1 cellular context compared by ENCODE assay signal in the genomic region with DNA sequence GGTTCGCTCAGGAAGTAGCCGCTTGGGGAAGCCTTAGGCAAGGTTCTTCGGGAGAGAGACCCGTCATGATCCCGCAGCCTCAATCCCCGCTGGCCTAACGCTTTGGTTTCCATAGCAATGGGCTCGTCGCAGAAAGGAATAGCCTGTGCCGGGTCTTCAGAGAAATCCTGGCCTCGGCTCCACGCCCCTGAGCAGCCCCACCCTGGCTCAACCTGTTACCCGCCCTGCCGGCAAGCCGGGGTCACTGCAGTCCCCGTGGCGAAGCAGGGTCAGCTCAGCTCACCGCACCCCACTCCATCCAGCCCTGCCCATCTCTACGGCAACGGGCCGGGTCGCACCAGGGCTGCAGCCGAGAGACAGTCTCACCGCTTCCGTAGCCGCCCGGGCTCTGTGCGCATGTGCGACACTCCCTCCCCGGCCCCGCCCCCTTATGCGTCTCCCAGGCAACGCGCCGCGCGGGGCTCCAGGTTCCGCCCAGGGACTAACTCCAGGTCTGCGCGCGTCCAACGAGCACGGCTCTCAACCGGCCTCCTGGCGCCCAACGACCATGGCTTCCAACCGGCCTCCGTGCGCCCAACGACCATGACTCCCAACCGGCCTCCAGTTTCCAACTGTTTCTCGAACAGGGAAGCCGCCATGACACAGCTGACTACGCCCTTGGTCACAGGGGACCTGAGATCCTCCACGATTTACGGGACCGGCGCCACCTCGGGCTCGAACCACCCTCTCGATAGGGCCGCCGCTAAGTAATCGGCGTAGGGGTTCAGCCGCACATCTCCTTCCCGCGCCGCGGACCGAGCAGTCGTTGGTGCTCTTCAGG.
TF ChIP-seq lines count a peak whose summit lies in the region.

DUSP18 (minus strand) TSS at position 390 of the 820 bp plus-strand sequence. CDS start 3,872 bp downstream, outside the sequence.

TF ChIP-seq in HepG2, 621 proteins besides CTCF, POLR2A, EP300 and RAD21 (continued from another document and continues in another):
- TF ChIP-seq, protein P1, sequence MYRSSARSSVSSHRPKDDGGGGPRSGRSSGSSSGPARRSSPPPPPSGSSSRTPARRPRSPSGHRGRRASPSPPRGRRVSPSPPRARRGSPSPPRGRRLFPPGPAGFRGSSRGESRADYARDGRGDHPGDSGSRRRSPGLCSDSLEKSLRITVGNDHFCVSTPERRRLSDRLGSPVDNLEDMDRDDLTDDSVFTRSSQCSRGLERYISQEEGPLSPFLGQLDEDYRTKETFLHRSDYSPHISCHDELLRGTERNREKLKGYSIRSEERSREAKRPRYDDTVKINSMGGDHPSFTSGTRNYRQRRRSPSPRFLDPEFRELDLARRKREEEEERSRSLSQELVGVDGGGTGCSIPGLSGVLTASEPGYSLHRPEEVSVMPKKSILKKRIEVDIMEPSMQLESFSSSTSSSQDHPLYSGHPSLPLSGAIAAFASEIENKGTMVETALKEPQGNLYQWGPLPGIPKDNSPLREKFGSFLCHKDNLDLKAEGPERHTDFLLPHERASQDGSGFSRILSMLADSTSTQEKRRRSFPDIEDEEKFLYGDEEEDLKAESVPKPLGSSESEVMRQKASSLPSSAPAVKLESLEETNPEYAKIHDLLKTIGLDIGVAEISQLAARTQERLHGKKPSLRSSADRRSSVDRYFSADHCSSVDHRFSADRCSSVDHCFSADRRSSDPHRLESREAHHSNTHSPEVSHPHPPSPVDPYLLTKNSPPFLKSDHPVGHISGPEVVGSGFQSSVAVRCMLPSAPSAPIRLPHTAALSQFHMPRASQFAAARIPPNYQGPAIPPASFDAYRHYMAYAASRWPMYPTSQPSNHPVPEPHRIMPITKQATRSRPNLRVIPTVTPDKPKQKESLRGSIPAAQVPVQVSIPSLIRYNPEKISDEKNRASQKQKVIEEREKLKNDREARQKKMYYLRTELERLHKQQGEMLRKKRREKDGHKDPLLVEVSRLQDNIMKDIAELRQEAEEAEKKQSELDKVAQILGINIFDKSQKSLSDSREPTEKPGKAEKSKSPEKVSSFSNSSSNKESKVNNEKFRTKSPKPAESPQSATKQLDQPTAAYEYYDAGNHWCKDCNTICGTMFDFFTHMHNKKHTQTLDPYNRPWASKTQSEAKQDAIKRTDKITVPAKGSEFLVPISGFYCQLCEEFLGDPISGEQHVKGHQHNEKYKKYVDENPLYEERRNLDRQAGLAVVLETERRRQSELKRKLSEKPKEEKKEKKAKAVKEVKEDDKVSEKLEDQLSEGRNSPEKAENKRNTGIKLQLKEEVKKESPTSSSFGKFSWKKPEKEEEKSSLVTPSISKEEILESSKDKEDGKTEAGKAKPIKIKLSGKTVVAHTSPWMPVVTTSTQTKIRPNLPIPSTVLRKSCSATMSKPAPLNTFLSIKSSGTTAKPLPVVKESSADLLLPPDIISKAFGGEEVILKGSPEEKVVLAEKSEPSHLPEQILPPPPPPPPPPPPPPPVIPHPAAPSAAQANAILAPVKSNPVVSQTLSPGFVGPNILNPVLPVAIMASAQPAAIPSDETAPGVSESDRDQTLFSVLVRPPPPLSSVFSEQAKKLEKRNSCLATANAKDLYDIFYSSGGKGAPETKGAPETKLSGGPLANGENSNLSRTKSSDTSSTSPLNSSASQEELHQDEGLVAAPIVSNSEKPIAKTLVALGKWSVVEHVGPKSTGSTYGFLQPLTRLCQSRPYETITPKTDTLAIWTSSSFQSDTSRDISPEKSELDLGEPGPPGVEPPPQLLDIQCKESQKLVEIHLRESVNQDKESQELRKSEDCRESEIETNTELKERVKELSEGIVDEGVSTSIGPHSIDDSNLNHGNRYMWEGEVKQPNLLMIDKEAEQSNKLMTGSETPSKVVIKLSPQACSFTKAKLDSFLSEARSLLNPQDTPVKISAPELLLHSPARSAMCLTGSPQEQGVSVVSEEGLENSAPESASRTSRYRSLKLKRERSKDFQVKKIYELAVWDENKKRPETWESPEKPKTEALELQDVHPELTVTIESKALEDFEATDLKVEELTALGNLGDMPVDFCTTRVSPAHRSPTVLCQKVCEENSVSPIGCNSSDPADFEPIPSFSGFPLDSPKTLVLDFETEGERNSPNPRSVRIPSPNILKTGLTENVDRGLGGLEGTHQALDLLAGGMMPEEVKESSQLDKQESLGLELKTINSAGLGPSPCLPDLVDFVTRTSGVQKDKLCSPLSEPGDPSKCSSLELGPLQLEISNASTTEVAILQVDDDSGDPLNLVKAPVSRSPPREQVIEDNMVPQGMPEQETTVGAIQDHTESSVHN (CRISPR knock-in tag; IDR thresholded peaks at IDR 0.05), result no peak
- no peak for TF ChIP-seq MEIS1 (CRISPR knock-in tag; IDR thresholded peaks at IDR 0.05; ENCODE audit: borderline replicate concordance)
- no peak for TF ChIP-seq SIX4 (CRISPR knock-in tag; IDR thresholded peaks at IDR 0.05)
- no peak for TF ChIP-seq SALL2 (CRISPR knock-in tag; IDR thresholded peaks at IDR 0.05)
- peak; percentile 63 for TF ChIP-seq UBTF (CRISPR knock-in tag; IDR thresholded peaks at IDR 0.05)
- TF ChIP-seq ZNF17 (CRISPR knock-in tag; IDR thresholded peaks at IDR 0.05), result no peak
- TF ChIP-seq ZSCAN12 (CRISPR knock-in tag; IDR thresholded peaks at IDR 0.05), result no peak
- TF ChIP-seq ISL2 (CRISPR knock-in tag; IDR thresholded peaks at IDR 0.05), result no peak
- TF ChIP-seq, protein P2, sequence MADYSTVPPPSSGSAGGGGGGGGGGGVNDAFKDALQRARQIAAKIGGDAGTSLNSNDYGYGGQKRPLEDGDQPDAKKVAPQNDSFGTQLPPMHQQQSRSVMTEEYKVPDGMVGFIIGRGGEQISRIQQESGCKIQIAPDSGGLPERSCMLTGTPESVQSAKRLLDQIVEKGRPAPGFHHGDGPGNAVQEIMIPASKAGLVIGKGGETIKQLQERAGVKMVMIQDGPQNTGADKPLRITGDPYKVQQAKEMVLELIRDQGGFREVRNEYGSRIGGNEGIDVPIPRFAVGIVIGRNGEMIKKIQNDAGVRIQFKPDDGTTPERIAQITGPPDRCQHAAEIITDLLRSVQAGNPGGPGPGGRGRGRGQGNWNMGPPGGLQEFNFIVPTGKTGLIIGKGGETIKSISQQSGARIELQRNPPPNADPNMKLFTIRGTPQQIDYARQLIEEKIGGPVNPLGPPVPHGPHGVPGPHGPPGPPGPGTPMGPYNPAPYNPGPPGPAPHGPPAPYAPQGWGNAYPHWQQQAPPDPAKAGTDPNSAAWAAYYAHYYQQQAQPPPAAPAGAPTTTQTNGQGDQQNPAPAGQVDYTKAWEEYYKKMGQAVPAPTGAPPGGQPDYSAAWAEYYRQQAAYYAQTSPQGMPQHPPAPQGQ (CRISPR knock-in tag; IDR thresholded peaks at IDR 0.05; ENCODE audit: borderline replicate concordance), result 0 out of 2 replicates have a peak, but pooled peaks have one; percentile 29
- TF ChIP-seq ZNF20 (CRISPR knock-in tag; IDR thresholded peaks at IDR 0.05), result no peak
- no peak for TF ChIP-seq RARA (CRISPR knock-in tag; IDR thresholded peaks at IDR 0.05)
- peak; percentile 42; the same call in 1 of the 2 replicates for TF ChIP-seq ARNT2 (CRISPR knock-in tag; IDR thresholded peaks at IDR 0.05; ENCODE audit: low read depth)
- TF ChIP-seq MBD4 (IDR thresholded peaks at IDR 0.05; ENCODE audit: borderline replicate concordance, low read length), result no peak
- TF ChIP-seq, protein P3, sequence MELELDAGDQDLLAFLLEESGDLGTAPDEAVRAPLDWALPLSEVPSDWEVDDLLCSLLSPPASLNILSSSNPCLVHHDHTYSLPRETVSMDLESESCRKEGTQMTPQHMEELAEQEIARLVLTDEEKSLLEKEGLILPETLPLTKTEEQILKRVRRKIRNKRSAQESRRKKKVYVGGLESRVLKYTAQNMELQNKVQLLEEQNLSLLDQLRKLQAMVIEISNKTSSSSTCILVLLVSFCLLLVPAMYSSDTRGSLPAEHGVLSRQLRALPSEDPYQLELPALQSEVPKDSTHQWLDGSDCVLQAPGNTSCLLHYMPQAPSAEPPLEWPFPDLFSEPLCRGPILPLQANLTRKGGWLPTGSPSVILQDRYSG (CRISPR knock-in tag; IDR thresholded peaks at IDR 0.05), result no peak
- no peak for TF ChIP-seq NFKBIZ (CRISPR knock-in tag; IDR thresholded peaks at IDR 0.05)
- no peak for TF ChIP-seq MED13 (CRISPR knock-in tag; IDR thresholded peaks at IDR 0.05)
- no peak for TF ChIP-seq ZBTB39 (CRISPR knock-in tag; IDR thresholded peaks at IDR 0.05)
- no peak for TF ChIP-seq ZNF567 (CRISPR knock-in tag; IDR thresholded peaks at IDR 0.05; ENCODE audit: borderline replicate concordance)
- TF ChIP-seq, protein P4, sequence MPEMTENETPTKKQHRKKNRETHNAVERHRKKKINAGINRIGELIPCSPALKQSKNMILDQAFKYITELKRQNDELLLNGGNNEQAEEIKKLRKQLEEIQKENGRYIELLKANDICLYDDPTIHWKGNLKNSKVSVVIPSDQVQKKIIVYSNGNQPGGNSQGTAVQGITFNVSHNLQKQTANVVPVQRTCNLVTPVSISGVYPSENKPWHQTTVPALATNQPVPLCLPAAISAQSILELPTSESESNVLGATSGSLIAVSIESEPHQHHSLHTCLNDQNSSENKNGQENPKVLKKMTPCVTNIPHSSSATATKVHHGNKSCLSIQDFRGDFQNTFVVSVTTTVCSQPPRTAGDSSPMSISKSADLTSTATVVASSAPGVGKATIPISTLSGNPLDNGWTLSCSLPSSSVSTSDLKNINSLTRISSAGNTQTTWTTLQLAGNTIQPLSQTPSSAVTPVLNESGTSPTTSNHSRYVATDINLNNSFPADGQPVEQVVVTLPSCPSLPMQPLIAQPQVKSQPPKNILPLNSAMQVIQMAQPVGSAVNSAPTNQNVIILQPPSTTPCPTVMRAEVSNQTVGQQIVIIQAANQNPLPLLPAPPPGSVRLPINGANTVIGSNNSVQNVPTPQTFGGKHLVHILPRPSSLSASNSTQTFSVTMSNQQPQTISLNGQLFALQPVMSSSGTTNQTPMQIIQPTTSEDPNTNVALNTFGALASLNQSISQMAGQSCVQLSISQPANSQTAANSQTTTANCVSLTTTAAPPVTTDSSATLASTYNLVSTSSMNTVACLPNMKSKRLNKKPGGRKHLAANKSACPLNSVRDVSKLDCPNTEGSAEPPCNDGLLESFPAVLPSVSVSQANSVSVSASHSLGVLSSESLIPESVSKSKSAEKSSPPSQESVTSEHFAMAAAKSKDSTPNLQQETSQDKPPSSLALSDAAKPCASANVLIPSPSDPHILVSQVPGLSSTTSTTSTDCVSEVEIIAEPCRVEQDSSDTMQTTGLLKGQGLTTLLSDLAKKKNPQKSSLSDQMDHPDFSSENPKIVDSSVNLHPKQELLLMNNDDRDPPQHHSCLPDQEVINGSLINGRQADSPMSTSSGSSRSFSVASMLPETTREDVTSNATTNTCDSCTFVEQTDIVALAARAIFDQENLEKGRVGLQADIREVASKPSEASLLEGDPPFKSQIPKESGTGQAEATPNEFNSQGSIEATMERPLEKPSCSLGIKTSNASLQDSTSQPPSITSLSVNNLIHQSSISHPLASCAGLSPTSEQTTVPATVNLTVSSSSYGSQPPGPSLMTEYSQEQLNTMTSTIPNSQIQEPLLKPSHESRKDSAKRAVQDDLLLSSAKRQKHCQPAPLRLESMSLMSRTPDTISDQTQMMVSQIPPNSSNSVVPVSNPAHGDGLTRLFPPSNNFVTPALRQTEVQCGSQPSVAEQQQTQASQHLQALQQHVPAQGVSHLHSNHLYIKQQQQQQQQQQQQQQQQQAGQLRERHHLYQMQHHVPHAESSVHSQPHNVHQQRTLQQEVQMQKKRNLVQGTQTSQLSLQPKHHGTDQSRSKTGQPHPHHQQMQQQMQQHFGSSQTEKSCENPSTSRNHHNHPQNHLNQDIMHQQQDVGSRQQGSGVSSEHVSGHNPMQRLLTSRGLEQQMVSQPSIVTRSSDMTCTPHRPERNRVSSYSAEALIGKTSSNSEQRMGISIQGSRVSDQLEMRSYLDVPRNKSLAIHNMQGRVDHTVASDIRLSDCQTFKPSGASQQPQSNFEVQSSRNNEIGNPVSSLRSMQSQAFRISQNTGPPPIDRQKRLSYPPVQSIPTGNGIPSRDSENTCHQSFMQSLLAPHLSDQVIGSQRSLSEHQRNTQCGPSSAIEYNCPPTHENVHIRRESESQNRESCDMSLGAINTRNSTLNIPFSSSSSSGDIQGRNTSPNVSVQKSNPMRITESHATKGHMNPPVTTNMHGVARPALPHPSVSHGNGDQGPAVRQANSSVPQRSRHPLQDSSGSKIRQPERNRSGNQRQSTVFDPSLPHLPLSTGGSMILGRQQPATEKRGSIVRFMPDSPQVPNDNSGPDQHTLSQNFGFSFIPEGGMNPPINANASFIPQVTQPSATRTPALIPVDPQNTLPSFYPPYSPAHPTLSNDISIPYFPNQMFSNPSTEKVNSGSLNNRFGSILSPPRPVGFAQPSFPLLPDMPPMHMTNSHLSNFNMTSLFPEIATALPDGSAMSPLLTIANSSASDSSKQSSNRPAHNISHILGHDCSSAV (CRISPR knock-in tag; IDR thresholded peaks at IDR 0.05; ENCODE audit: borderline replicate concordance), result no peak
